Comparison of ENCODE assay signal across 8 cellular contexts in genomic region chr12:53325539-53326061, GRCh38. TPM values are rescaled to one million over a fixed set of nuclear protein-coding genes. Genes with fewer than 3 reads are reported as not detected.
DNase-seq lines count a peak whose midpoint lies in the region; ATAC-seq, FAIRE-seq and TF ChIP-seq lines count a peak whose summit lies in the region.

No MANE protein-coding gene starts in this region.

- H3K4ac ChIP-seq in neuronal stem cell (ENCODE audit: low read length) = peak overlapping the region; percentile 47

- no peak overlapping the region for H2BK5ac ChIP-seq in neuronal stem cell (ENCODE audit: low read length)

- peak overlapping the region; percentile 70 for H2BK15ac ChIP-seq in neuronal stem cell (ENCODE audit: low read length)

- CTCF ChIA-PET in A549 (lab: Yijun Ruan, JAX) = interaction anchor here (0.6 to 21.4 kb wide), 25 partner anchors 9 to 182 kb away, joined by 3 to 638 read pairs (median 5); partner anchors contain the start of genes AMHR2, NPFF, SP1 and SP7

- POLR2A ChIA-PET in A549 (lab: Yijun Ruan, JAX) = interaction anchor here (0.6 to 5.5 kb wide), 12 partner anchors 10 to 175 kb away, joined by 3 to 51 read pairs (median 5); partner anchors contain the start of genes MYG1, PFDN5, PRR13 and SP1

- H3K27ac ChIP-seq in A549 = peak overlapping the region; percentile 89 to 97
- no peak overlapping the region for H3K27ac ChIP-seq in neuronal stem cell (replicated peaks; ENCODE audit: low read length)

- H4K8ac ChIP-seq in neuronal stem cell (ENCODE audit: low read depth, low read length) = peak overlapping the region; percentile 53

- peak overlapping the region; percentile 66 for H3K9ac ChIP-seq in neuronal stem cell (ENCODE audit: low read depth, low read length, poor library complexity)

- no peaks in the 10 kb centered on the region for H3K79me1 ChIP-seq in neuronal stem cell (ENCODE audit: low read depth, low read length)

- ATAC-seq in A549 = peak; percentile 7 to 14; a peak in 4 of 6 replicates
- no peak for ATAC-seq in activated T-helper 17 cell treated with anti-CD3 and anti-CD28 coated beads, Interleukin-2, amount 50 U/mL, for 72 hours (replicated peaks)

- no peak overlapping the region for H3K27ac Mint-ChIP-seq in HFFc6
- H3K27ac Mint-ChIP-seq in activated T-helper 17 cell treated with anti-CD3 and anti-CD28 coated beads, Interleukin-2, amount 50 U/mL, for 72 hours = no peak overlapping the region

- peak overlapping the region; percentile 97 for H2AFZ ChIP-seq in neuronal stem cell (ENCODE audit: low read length)

- H3K4me1 ChIP-seq in A549 (peaks cover 19% of the 10 kb centered on the region), neuronal stem cell (ENCODE audit: control insufficient read depth in 2 of 2, insufficient read depth in 1 of 2, low read depth in 1 of 2, low read length in 2 of 2) (peaks cover 17 to 20% of the 10 kb centered on the region in 2 donors)

- no peak overlapping the region for H3K23ac ChIP-seq in neuronal stem cell (ENCODE audit: low read depth, low read length, poor library complexity)

- H3K9me3 Mint-ChIP-seq in HFFc6 = no peaks in the 10 kb centered on the region
- no peaks in the 10 kb centered on the region for H3K9me3 Mint-ChIP-seq in activated T-helper 17 cell treated with anti-CD3 and anti-CD28 coated beads, Interleukin-2, amount 50 U/mL, for 72 hours

- TF ChIP-seq POLR2A in A549 (IDR thresholded peaks at IDR 0.05; ENCODE audit: low read length) = 0 out of 2 replicates have a peak, but pooled peaks have one; percentile 9

- H3K4me1 Mint-ChIP-seq in HFFc6 (ENCODE audit: low read depth) = peaks cover 34% of the 10 kb centered on the region
- peaks cover 28% of the 10 kb centered on the region for H3K4me1 Mint-ChIP-seq in activated T-helper 17 cell treated with anti-CD3 and anti-CD28 coated beads, Interleukin-2, amount 50 U/mL, for 72 hours

- H3K36me3 ChIP-seq in neuronal stem cell (replicated peaks in 1 of 2; ENCODE audit: control insufficient read depth in 2 of 2, insufficient read depth in 2 of 2, low read length in 2 of 2) = no peaks in the 10 kb centered on the region

- peak overlapping the region; percentile 62 for H4K91ac ChIP-seq in neuronal stem cell (ENCODE audit: low read depth, low read length, poor library complexity)

- peak overlapping the region; percentile 89 for H3K4me3 Mint-ChIP-seq in HFFc6
- H3K4me3 Mint-ChIP-seq in activated T-helper 17 cell treated with anti-CD3 and anti-CD28 coated beads, Interleukin-2, amount 50 U/mL, for 72 hours = peak overlapping the region; percentile 97

- H3K18ac ChIP-seq in neuronal stem cell (ENCODE audit: low read length) = peak overlapping the region; percentile 94

- H2AK5ac ChIP-seq in neuronal stem cell (ENCODE audit: low read depth, low read length) = peak overlapping the region; percentile 43

- no peaks in the 10 kb centered on the region for H3K36me3 Mint-ChIP-seq in HFFc6 (ENCODE audit: low read depth)
- peaks cover 9% of the 10 kb centered on the region for H3K36me3 Mint-ChIP-seq in activated T-helper 17 cell treated with anti-CD3 and anti-CD28 coated beads, Interleukin-2, amount 50 U/mL, for 72 hours (ENCODE audit: low read depth)

- TF ChIP-seq CTCF in A549 (IDR thresholded peaks at IDR 0.05) (no peak), HFFc6 (IDR thresholded peaks at IDR 0.05) (no peak; the same call in 1 of the 2 replicates)

- H2BK120ac ChIP-seq in neuronal stem cell (ENCODE audit: low read depth, low read length) = peak overlapping the region; percentile 58

- H3K27me3 ChIP-seq in neuronal stem cell (ENCODE audit: control insufficient read depth in 3 of 3, insufficient read depth in 3 of 3, low read depth in 1 of 3, low read length in 3 of 3) = peaks cover 0 to 33% (median 28%) of the 10 kb centered on the region in 3 experiments

- WGBS in A549 (ENCODE audit: missing lambda C conversion rate) = 42% methylated on average over 21 of the region's 47 CpGs
- no CpG with 5 or more reads among the region's 47 CpGs for WGBS in neuronal stem cell (ENCODE audit: extremely low coverage in 2 of 2, insufficient read length in 2 of 2, insufficient replicate concordance in 1 of 2), 2 donors

- no peak for TF ChIP-seq EP300 in A549 (IDR thresholded peaks at IDR 0.05)

- peak overlapping the region; percentile 60 for H3K4me3 ChIP-seq in A549
- H3K4me3 ChIP-seq in neuronal stem cell (ENCODE audit: low read length in 2 of 2) = peak overlapping the region; percentile 59 to 75

- no peak overlapping the region for H3K14ac ChIP-seq in neuronal stem cell (ENCODE audit: low read length)

- no peak for FAIRE-seq in A549 (lab: Jason Lieb, UNC)
- FAIRE-seq in urothelium cell line (lab: Jason Lieb, UNC) = no peak

- no peak for TF ChIP-seq RAD21 in A549 (conservative IDR thresholded peaks at IDR 0.05 in 1 of 2, IDR thresholded peaks at IDR 0.05 in 1 of 2)

- H3K27me3 Mint-ChIP-seq in HFFc6 (ENCODE audit: insufficient read depth) = peaks cover 12% of the 10 kb centered on the region
- H3K27me3 Mint-ChIP-seq in activated T-helper 17 cell treated with anti-CD3 and anti-CD28 coated beads, Interleukin-2, amount 50 U/mL, for 72 hours = peaks cover 10% of the 10 kb centered on the region

- no peaks in the 10 kb centered on the region for H3K9me3 ChIP-seq in A549
- H3K9me3 ChIP-seq in neuronal stem cell (replicated peaks in 1 of 2; ENCODE audit: control insufficient read depth in 2 of 2, insufficient read depth in 1 of 2, low read depth in 1 of 2, low read length in 2 of 2) = no peaks in the 10 kb centered on the region

- H3K4me2 ChIP-seq in A549 (peak overlapping the region; percentile 92), neuronal stem cell (ENCODE audit: insufficient read depth, low read length, poor library complexity, severe bottlenecking) (peak overlapping the region; percentile 94)

- H2BK12ac ChIP-seq in neuronal stem cell (ENCODE audit: low read length) = no peak overlapping the region

- DNase-seq in A549 (ENCODE audit: low read depth in 1 of 2, low spot score in 1 of 2) (peak; percentile 34 to 39), HFFc6 (no peak), germinal center (ENCODE audit: low spot score) (peak; percentile 51), neuronal stem cell (ENCODE audit: low spot score) (no peak), NCI-H1092 treated with DMSO at 0.1 percent for 48 hours (lab: John Stamatoyannopoulos, UW) (no peak), urothelium cell line (ENCODE audit: low spot score) (no peak), NCI-H82 (lab: John Stamatoyannopoulos, UW) (no peak)

RNA-seq across cellular contexts. Expression of gene AAAS, which starts 4.2 kb away (rescaled TPM):
- polyA plus RNA-seq in A549 (2011; rRNA removed) = 82.6 and 104 TPM in 2 replicates
- 98.3 and 108 TPM in 2 replicates for polyA plus RNA-seq in A549 (2012; cell fraction: cytosol; rRNA removed)
- 244 and 280 TPM in 2 replicates for polyA plus RNA-seq in A549 (2012; cell fraction: nucleus; rRNA removed)
- 61.5 to 64.9 TPM (median 64.1 TPM) in 3 replicates for polyA plus RNA-seq in A549 (2017; fragmentation: RNase III; extraction: RNeasy Plus Mini Kit Qiagen cat#74134 plus additional on column Dnase treatment)
- 136 and 153 TPM in 2 replicates for polyA minus RNA-seq in A549 (2011; rRNA and poly(A)+ RNA removed)
- total RNA-seq in HFFc6 (2021; fragmentation: NEBNext Ultra II Directional; extraction: Animal tissue kit (Norgen Biotek cat#: 25700)) = 10 to 100 TPM; 44.0 to 63.5 (median 54.0) TPM
- total RNA-seq in activated T-helper 17 cell treated with anti-CD3 and anti-CD28 coated beads, Interleukin-2, amount 50 U/mL, for 72 hours = 10 to 100 TPM; 42.3 to 44.8 TPM
- 66.1 TPM for polyA plus RNA-seq in neuronal stem cell (2013, experiment 1 of 2)
- 65.0 TPM for polyA plus RNA-seq in neuronal stem cell (2013, experiment 2 of 2)

RNA-seq across cellular contexts. Expression of gene SP7, which starts 10.6 kb away (rescaled TPM):
- polyA plus RNA-seq in A549 (2011; rRNA removed) = 0.05 TPM in 1 of 2 replicates, not detected in the other
- 0.01 and 0.04 TPM in 2 replicates for polyA plus RNA-seq in A549 (2012; cell fraction: cytosol; rRNA removed)
- polyA plus RNA-seq in A549 (2012; cell fraction: nucleus; rRNA removed) = 0.09 and 0.12 TPM in 2 replicates
- 0.03 to 0.06 TPM in 2 of 3 replicates, not detected in the other for polyA plus RNA-seq in A549 (2017; fragmentation: RNase III; extraction: RNeasy Plus Mini Kit Qiagen cat#74134 plus additional on column Dnase treatment)
- polyA minus RNA-seq in A549 (2011; rRNA and poly(A)+ RNA removed) = 0.17 TPM in 1 of 2 replicates, not detected in the other
- not detected for total RNA-seq in HFFc6 (2021; fragmentation: NEBNext Ultra II Directional; extraction: Animal tissue kit (Norgen Biotek cat#: 25700))
- not detected for total RNA-seq in activated T-helper 17 cell treated with anti-CD3 and anti-CD28 coated beads, Interleukin-2, amount 50 U/mL, for 72 hours
- 0.22 TPM for polyA plus RNA-seq in neuronal stem cell (2013, experiment 1 of 2)
- 0.35 TPM for polyA plus RNA-seq in neuronal stem cell (2013, experiment 2 of 2)

RNA-seq across cellular contexts. Expression of gene MYG1, which starts 26.1 kb away (rescaled TPM):
- 75.2 and 80.9 TPM in 2 replicates for polyA plus RNA-seq in A549 (2011; rRNA removed)
- 119 and 127 TPM in 2 replicates for polyA plus RNA-seq in A549 (2012; cell fraction: cytosol; rRNA removed)
- polyA plus RNA-seq in A549 (2012; cell fraction: nucleus; rRNA removed) = 112 and 120 TPM in 2 replicates
- polyA plus RNA-seq in A549 (2017; fragmentation: RNase III; extraction: RNeasy Plus Mini Kit Qiagen cat#74134 plus additional on column Dnase treatment) = 55.9 to 60.9 TPM (median 58.9 TPM) in 3 replicates
- 70.3 and 92.5 TPM in 2 replicates for polyA minus RNA-seq in A549 (2011; rRNA and poly(A)+ RNA removed)
- 10 to 100 TPM; 59.8 to 76.0 (median 68.3) TPM for total RNA-seq in HFFc6 (2021; fragmentation: NEBNext Ultra II Directional; extraction: Animal tissue kit (Norgen Biotek cat#: 25700))
- total RNA-seq in activated T-helper 17 cell treated with anti-CD3 and anti-CD28 coated beads, Interleukin-2, amount 50 U/mL, for 72 hours = 10 to 100 TPM; 48.7 to 76.5 TPM
- polyA plus RNA-seq in neuronal stem cell (2013, experiment 1 of 2) = 74.0 TPM
- polyA plus RNA-seq in neuronal stem cell (2013, experiment 2 of 2) = 71.1 TPM

RNA-seq across cellular contexts. Expression of gene PFDN5, which starts 30.3 kb away (rescaled TPM):
- polyA plus RNA-seq in A549 (2011; rRNA removed) (729 and 848 TPM in 2 replicates), A549 (2017; fragmentation: RNase III; extraction: RNeasy Plus Mini Kit Qiagen cat#74134 plus additional on column Dnase treatment) (685 to 736 TPM (median 704 TPM) in 3 replicates)
- polyA plus RNA-seq in A549 (2012; cell fraction: cytosol; rRNA removed) = 784 and 933 TPM in 2 replicates
- 344 and 565 TPM in 2 replicates for polyA plus RNA-seq in A549 (2012; cell fraction: nucleus; rRNA removed)
- 135 and 177 TPM in 2 replicates for polyA minus RNA-seq in A549 (2011; rRNA and poly(A)+ RNA removed)
- total RNA-seq in HFFc6 (2021; fragmentation: NEBNext Ultra II Directional; extraction: Animal tissue kit (Norgen Biotek cat#: 25700)) = 100 to 1,000 TPM; 502 to 568 (median 534) TPM
- total RNA-seq in activated T-helper 17 cell treated with anti-CD3 and anti-CD28 coated beads, Interleukin-2, amount 50 U/mL, for 72 hours = 100 to 1,000 TPM; 250 to 347 TPM
- polyA plus RNA-seq in neuronal stem cell (2013, experiment 1 of 2) = 482 TPM
- 474 TPM for polyA plus RNA-seq in neuronal stem cell (2013, experiment 2 of 2)

RNA-seq across cellular contexts. Expression of gene SP1, which starts 54.4 kb away (rescaled TPM):
- 53.2 and 56.6 TPM in 2 replicates for polyA plus RNA-seq in A549 (2011; rRNA removed)
- 14.0 and 18.8 TPM in 2 replicates for polyA plus RNA-seq in A549 (2012; cell fraction: cytosol; rRNA removed)
- polyA plus RNA-seq in A549 (2012; cell fraction: nucleus; rRNA removed) = 15.5 and 19.0 TPM in 2 replicates
- 24.0 to 24.5 TPM (median 24.2 TPM) in 3 replicates for polyA plus RNA-seq in A549 (2017; fragmentation: RNase III; extraction: RNeasy Plus Mini Kit Qiagen cat#74134 plus additional on column Dnase treatment)
- polyA minus RNA-seq in A549 (2011; rRNA and poly(A)+ RNA removed) = 176 and 220 TPM in 2 replicates
- 10 to 100 TPM; 38.2 to 51.8 (median 43.5) TPM for total RNA-seq in HFFc6 (2021; fragmentation: NEBNext Ultra II Directional; extraction: Animal tissue kit (Norgen Biotek cat#: 25700))
- total RNA-seq in activated T-helper 17 cell treated with anti-CD3 and anti-CD28 coated beads, Interleukin-2, amount 50 U/mL, for 72 hours = 10 to 100 TPM; 80.9 to 91.5 TPM
- polyA plus RNA-seq in neuronal stem cell (2013, experiment 1 of 2) = 27.3 TPM
- polyA plus RNA-seq in neuronal stem cell (2013, experiment 2 of 2) = 27.4 TPM

Comparison
In these comparisons a context has a peak if more than half of its experiments do, and no peak if none do; other contexts are left out.
1. DNase-seq: peak in A549 (2 of 2) and germinal center (single experiment); none in HFFc6 (single experiment), neuronal stem cell (single experiment), NCI-H1092 treated with DMSO at 0.1 percent for 48 hours (single experiment), urothelium cell line (single experiment) and NCI-H82 (single experiment).